Comparison of ENCODE assay signal across 7 cellular contexts in genomic region chr17:53796642-53797041, GRCh38. TPM values are rescaled to one million over a fixed set of nuclear protein-coding genes. Genes with fewer than 3 reads are reported as not detected.
"Had no signal": no experiment of that assay in that cellular context is flagged by ENCODE, and none has a peak within 500 bp of the region (broad histone marks: within the 10 kb centered on the region; RNA-seq: fewer than 3 reads in every experiment).

No MANE protein-coding gene starts in this region.

- H3K4me3 ChIP-seq: K562 had no signal

- H3K27ac ChIP-seq: HL-60 had no signal

- DNase-seq: IMR-90 had no signal

- ATAC-seq: HepG2, K562 had no signal

RNA-seq across cellular contexts. Expression of gene KIF2B, which starts 26.1 kb away (rescaled TPM):
- total RNA-seq: HepG2, HT-29, HT1080, IMR-90, K562 had no signal
- polyA plus RNA-seq: HepG2, IgD-negative memory B cell, IMR-90, K562 had no signal
